15 cellular contexts compared by ENCODE assay signal in genomic region chr7:14962778-14963177, GRCh38.
DNase-seq lines count a peak whose midpoint lies in the region; ATAC-seq and TF ChIP-seq lines count a peak whose summit lies in the region.
"Had no signal": no experiment of that assay in that cellular context is flagged by ENCODE, and none has a peak within 500 bp of the region (broad histone marks: within the 10 kb centered on the region; RNA-seq: fewer than 3 reads in every experiment).

No MANE protein-coding gene starts in this region.

- H3K27me3 ChIP-seq in mammary epithelial cell (ENCODE audit: insufficient read depth, low read length) (no peaks in the 10 kb centered on the region), breast epithelium (no peaks in the 10 kb centered on the region), PC-3 (ENCODE audit: low read length) (no peaks in the 10 kb centered on the region; the same call in 1 of the 2 replicates), right lobe of liver (no peaks in the 10 kb centered on the region)
- H3K27me3 ChIP-seq: BLaER1 treated with 17β-estradiol and CSF1 and Interleukin-3, amounts not matched to agents 10 nM and 100 nM had no signal

- H3K4me3 ChIP-seq in mammary epithelial cell (replicated peaks in 1 of 3; ENCODE audit: insufficient read depth in 1 of 3, low read depth in 2 of 3, low read length in 3 of 3) (no peak overlapping the region), breast epithelium (no peak overlapping the region), PC-3 (ENCODE audit: low read length) (peak overlapping the region; percentile 3; the same call in 1 of the 2 replicates), right lobe of liver (peak overlapping the region; percentile 3 to 22 (median 15))
- H3K4me3 ChIP-seq: BLaER1 treated with 17β-estradiol and CSF1 and Interleukin-3, amounts not matched to agents 10 nM and 100 nM had no signal

- H3F3A ChIP-seq in PC-3 (ENCODE audit: low read length, unreplicated experiment), result no peaks in the 10 kb centered on the region

- TF ChIP-seq CTCF in mammary epithelial cell (conservative IDR thresholded peaks at IDR 0.05 in 1 of 2, IDR thresholded peaks at IDR 0.05 in 1 of 2; ENCODE audit: extremely low read depth in 1 of 2, insufficient read depth in 1 of 2, low read depth in 1 of 2, low read length in 2 of 2) (no peak), breast epithelium (IDR thresholded peaks at IDR 0.05) (no peak), PC-3 (conservative IDR thresholded peaks at IDR 0.05; ENCODE audit: low read depth, low read length) (no peak), right lobe of liver (IDR thresholded peaks at IDR 0.05) (no peak), mesothelial cell of epicardium (IDR thresholded peaks at IDR 0.05; ENCODE audit: unreplicated experiment) (no peak)

- dilution Hi-C loops in mammary epithelial cell (cut with HindIII; ENCODE audit: low sequenced_read_pairs), result no loop called here

- DNase-seq in mammary epithelial cell (no peak), breast epithelium (ENCODE audit: low spot score in 2 of 2) (no peak), PC-3 (no peak), right lobe of liver (no peak), NCI-H2107 (lab: John Stamatoyannopoulos, UW) (no peak), mesothelial cell of epicardium (ENCODE audit: low spot score in 2 of 2, unreplicated experiment in 2 of 2) (no peak)
- DNase-seq: HCEC 1CT, NCI-H1105, NCI-H187, NCI-H2171, NCI-H82 had no signal

- H3K4me2 ChIP-seq in mammary epithelial cell (ENCODE audit: insufficient read depth, low read depth, low read length), result peak overlapping the region; percentile 14
- H3K4me2 ChIP-seq in PC-3 (ENCODE audit: low read length), result peak overlapping the region; percentile 40; the same call in 1 of the 2 replicates
- H3K4me2 ChIP-seq: BLaER1 treated with 17β-estradiol and CSF1 and Interleukin-3, amounts not matched to agents 10 nM and 100 nM had no signal

- H3K4me1 Mint-ChIP-seq in mesothelial cell of epicardium, result peaks cover 10% of the 10 kb centered on the region

- no peak overlapping the region for H3K4me3 Mint-ChIP-seq in mesothelial cell of epicardium

- H4K20me1 ChIP-seq in mammary epithelial cell (ENCODE audit: insufficient read depth, low read length) (no peaks in the 10 kb centered on the region), PC-3 (ENCODE audit: low read length) (no peaks in the 10 kb centered on the region)
- H4K20me1 ChIP-seq: BLaER1 treated with 17β-estradiol and CSF1 and Interleukin-3, amounts not matched to agents 10 nM and 100 nM had no signal

- 3% methylated on average over 2 of the region's 2 CpGs for WGBS in mammary epithelial cell (ENCODE audit: low coverage, missing lambda C conversion rate)
- 28% methylated on average over 2 of the region's 2 CpGs for WGBS in right lobe of liver (ENCODE audit: insufficient coverage, low coverage, low lambda C conversion rate, missing lambda C conversion rate)

- in situ Hi-C loops in mammary epithelial cell (cut with MboI; ENCODE audit: low sequenced_read_pairs in 2 of 2), result no loop called here

- H2AFZ ChIP-seq in mammary epithelial cell (ENCODE audit: low read depth, low read length) (no peak overlapping the region), PC-3 (ENCODE audit: low read length) (peak overlapping the region; percentile 56; the same call in 1 of the 2 replicates)

- CTCF ChIA-PET in mammary epithelial cell (lab: Charles Lee; ENCODE audit: low non-redundant PET), result no interaction called here
- CTCF ChIA-PET in PC-3 (lab: Charles Lee), result interaction anchor here (0.5 to 0.7 kb wide), 2 partner anchors 10 to 54 kb away, joined by 5 read pairs; no protein-coding TSS in a partner anchor

- no peaks in the 10 kb centered on the region for H3K4me1 ChIP-seq in mammary epithelial cell (ENCODE audit: insufficient read depth, low read length)
- H3K4me1 ChIP-seq in breast epithelium, result no peaks in the 10 kb centered on the region
- no peaks in the 10 kb centered on the region for H3K4me1 ChIP-seq in PC-3 (ENCODE audit: insufficient read depth, low read length)
- no peaks in the 10 kb centered on the region for H3K4me1 ChIP-seq in right lobe of liver
- H3K4me1 ChIP-seq: BLaER1 treated with 17β-estradiol and CSF1 and Interleukin-3, amounts not matched to agents 10 nM and 100 nM had no signal

- no peak for TF ChIP-seq POLR2A in breast epithelium (IDR thresholded peaks at IDR 0.05)
- TF ChIP-seq POLR2A in right lobe of liver (IDR thresholded peaks at IDR 0.05), result no peak

- H3K9me3 ChIP-seq in mammary epithelial cell (replicated peaks; ENCODE audit: insufficient read depth, low read length), result no peaks in the 10 kb centered on the region
- H3K9me3 ChIP-seq in breast epithelium, result no peaks in the 10 kb centered on the region
- H3K9me3 ChIP-seq in PC-3 (ENCODE audit: low read length), result no peaks in the 10 kb centered on the region
- no peaks in the 10 kb centered on the region for H3K9me3 ChIP-seq in right lobe of liver
- H3K9me3 ChIP-seq: BLaER1 treated with 17β-estradiol and CSF1 and Interleukin-3, amounts not matched to agents 10 nM and 100 nM had no signal

- ATAC-seq in PC-3 (no peak; the same call in 1 of the 2 replicates), right lobe of liver (peak in 2 of 4 donors; percentile 56 to 74), HG03097 (IDR thresholded peaks at IDR 0.05; ENCODE audit: low FRiP score, unreplicated experiment) (no peak), GM19467 (IDR thresholded peaks at IDR 0.05; ENCODE audit: unreplicated experiment) (no peak)

- H3K36me3 ChIP-seq in mammary epithelial cell (ENCODE audit: insufficient read depth, low read length) (no peaks in the 10 kb centered on the region), breast epithelium (no peaks in the 10 kb centered on the region), PC-3 (ENCODE audit: low read depth, low read length) (no peaks in the 10 kb centered on the region), right lobe of liver (no peaks in the 10 kb centered on the region)
- H3K36me3 ChIP-seq: BLaER1 treated with 17β-estradiol and CSF1 and Interleukin-3, amounts not matched to agents 10 nM and 100 nM had no signal

- POLR2A ChIA-PET in PC-3 (lab: Charles Lee; ENCODE audit: unreplicated experiment), result no interaction called here

- BruUV-seq in mammary epithelial cell (replicated peaks; lab: Mats Ljungman, UMichigan) (no TSS peak), PC-3 (replicated peaks; lab: Mats Ljungman, UMichigan) (no TSS peak)

- no peaks in the 10 kb centered on the region for H3K9me2 ChIP-seq in PC-3 (replicated peaks; ENCODE audit: low read length)

- H3K27ac ChIP-seq in mammary epithelial cell (ENCODE audit: insufficient read depth, low read depth, low read length), result no peak overlapping the region
- H3K27ac ChIP-seq in breast epithelium, result no peak overlapping the region
- no peak overlapping the region for H3K27ac ChIP-seq in PC-3 (ENCODE audit: low read length)
- no peak overlapping the region for H3K27ac ChIP-seq in right lobe of liver
- H3K27ac ChIP-seq: 22Rv1; BLaER1 treated with 17β-estradiol and CSF1 and Interleukin-3, amounts not matched to agents 10 nM and 100 nM had no signal

- intact Hi-C loops in mammary epithelial cell (cut with micrococcal nuclease) (no loop called here), breast epithelium (cut with DNase I; ENCODE audit: low total_unique reads) (no loop called here), PC-3 (cut with micrococcal nuclease) (no loop called here), right lobe of liver (cut with DNase I) (no loop called here)

- H3K79me2 ChIP-seq in mammary epithelial cell (ENCODE audit: insufficient read depth, low read length) (no peaks in the 10 kb centered on the region), PC-3 (ENCODE audit: low read length) (no peaks in the 10 kb centered on the region)

- no peaks in the 10 kb centered on the region for H3K36me3 Mint-ChIP-seq in mesothelial cell of epicardium

- H3K27me3 Mint-ChIP-seq in mesothelial cell of epicardium (ENCODE audit: low read depth), result peaks cover 36% of the 10 kb centered on the region

- no peaks in the 10 kb centered on the region for H3K9me3 Mint-ChIP-seq in mesothelial cell of epicardium

- no peak overlapping the region for H3K9ac ChIP-seq in mammary epithelial cell (ENCODE audit: insufficient read depth, low read length)
- H3K9ac ChIP-seq in PC-3 (ENCODE audit: low read length), result no peak overlapping the region
- H3K9ac ChIP-seq: BLaER1 treated with 17β-estradiol and CSF1 and Interleukin-3, amounts not matched to agents 10 nM and 100 nM had no signal

- no peak overlapping the region for H3K27ac Mint-ChIP-seq in mesothelial cell of epicardium

Comparison
In these comparisons a context has a peak if more than half of its experiments do, and no peak if none do; other contexts are left out.
1. H3K4me3 ChIP-seq: peak in PC-3 (single experiment) and right lobe of liver (3 of 3); none in mammary epithelial cell (0 of 3) and breast epithelium (0 of 3).